In the genomic region with DNA sequence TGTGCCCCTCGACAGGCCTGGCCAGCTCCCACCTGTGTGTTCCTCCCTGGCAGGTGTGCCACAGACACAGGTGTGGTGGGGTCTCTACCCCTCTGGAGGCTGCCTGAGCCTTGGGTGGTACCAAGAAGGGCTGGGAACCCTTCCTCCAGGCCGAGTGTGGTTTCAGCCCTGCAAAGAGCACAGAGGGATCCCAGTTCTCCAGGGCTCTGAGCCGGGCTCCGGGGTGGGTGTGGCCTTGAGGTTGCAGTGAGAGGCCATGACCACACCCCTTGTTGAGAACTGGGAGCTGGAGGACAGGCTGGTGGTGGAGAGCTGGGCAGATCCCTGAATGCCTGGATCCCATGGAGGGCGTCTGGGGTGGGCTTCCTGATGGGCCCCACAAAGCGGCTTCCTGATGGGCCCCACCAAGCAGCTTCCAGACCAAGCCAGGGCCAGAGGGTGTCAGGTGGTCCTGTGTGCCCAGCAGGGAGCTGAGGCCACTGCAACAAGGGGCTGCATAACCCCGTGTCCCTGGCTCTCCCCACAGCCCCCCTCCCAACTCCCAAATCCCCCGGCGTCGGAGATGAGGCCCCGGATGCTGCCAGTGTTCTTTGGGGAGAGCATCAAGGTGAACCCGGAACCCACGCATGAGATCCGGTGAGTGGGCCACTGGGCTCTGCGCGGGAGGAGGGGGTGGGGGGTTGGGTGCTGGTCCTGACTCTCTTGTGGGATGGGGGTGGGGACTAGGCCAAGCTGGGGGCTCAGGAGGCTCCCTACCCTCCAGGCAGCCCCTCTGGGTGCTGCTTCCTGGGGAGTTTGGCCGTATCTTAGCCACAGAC, we compare ENCODE assay signal across 1 cellular context.
TF ChIP-seq lines count a peak whose summit lies in the region.

No MANE protein-coding gene starts in this region.

TF ChIP-seq in HepG2, 621 proteins besides CTCF, POLR2A, EP300 and RAD21:
- TF ChIP-seq CCAR2 (optimal IDR thresholded peaks at IDR 0.05; ENCODE audit: low read depth, low read length): no peak
- TF ChIP-seq, protein P1, sequence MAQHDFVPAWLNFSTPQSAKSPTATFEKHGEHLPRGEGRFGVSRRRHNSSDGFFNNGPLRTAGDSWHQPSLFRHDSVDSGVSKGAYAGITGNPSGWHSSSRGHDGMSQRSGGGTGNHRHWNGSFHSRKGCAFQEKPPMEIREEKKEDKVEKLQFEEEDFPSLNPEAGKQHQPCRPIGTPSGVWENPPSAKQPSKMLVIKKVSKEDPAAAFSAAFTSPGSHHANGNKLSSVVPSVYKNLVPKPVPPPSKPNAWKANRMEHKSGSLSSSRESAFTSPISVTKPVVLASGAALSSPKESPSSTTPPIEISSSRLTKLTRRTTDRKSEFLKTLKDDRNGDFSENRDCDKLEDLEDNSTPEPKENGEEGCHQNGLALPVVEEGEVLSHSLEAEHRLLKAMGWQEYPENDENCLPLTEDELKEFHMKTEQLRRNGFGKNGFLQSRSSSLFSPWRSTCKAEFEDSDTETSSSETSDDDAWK (CRISPR knock-in tag; IDR thresholded peaks at IDR 0.05): no peak
- no peak for TF ChIP-seq ZMYM4 (CRISPR knock-in tag; IDR thresholded peaks at IDR 0.05)
- no peak for TF ChIP-seq ZFP90 (CRISPR knock-in tag; IDR thresholded peaks at IDR 0.05; ENCODE audit: borderline replicate concordance)
- no peak for TF ChIP-seq ZNF160 (CRISPR knock-in tag; IDR thresholded peaks at IDR 0.05)
- TF ChIP-seq CC2D1A (CRISPR knock-in tag; IDR thresholded peaks at IDR 0.05): no peak
- TF ChIP-seq, protein P2, sequence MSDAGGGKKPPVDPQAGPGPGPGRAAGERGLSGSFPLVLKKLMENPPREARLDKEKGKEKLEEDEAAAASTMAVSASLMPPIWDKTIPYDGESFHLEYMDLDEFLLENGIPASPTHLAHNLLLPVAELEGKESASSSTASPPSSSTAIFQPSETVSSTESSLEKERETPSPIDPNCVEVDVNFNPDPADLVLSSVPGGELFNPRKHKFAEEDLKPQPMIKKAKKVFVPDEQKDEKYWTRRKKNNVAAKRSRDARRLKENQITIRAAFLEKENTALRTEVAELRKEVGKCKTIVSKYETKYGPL (CRISPR knock-in tag; IDR thresholded peaks at IDR 0.05): no peak
- TF ChIP-seq ZIK1 (CRISPR knock-in tag; IDR thresholded peaks at IDR 0.05; ENCODE audit: borderline replicate concordance, low read depth): no peak
- no peak for TF ChIP-seq ZNF879 (CRISPR knock-in tag; IDR thresholded peaks at IDR 0.05)
- TF ChIP-seq, protein P3, sequence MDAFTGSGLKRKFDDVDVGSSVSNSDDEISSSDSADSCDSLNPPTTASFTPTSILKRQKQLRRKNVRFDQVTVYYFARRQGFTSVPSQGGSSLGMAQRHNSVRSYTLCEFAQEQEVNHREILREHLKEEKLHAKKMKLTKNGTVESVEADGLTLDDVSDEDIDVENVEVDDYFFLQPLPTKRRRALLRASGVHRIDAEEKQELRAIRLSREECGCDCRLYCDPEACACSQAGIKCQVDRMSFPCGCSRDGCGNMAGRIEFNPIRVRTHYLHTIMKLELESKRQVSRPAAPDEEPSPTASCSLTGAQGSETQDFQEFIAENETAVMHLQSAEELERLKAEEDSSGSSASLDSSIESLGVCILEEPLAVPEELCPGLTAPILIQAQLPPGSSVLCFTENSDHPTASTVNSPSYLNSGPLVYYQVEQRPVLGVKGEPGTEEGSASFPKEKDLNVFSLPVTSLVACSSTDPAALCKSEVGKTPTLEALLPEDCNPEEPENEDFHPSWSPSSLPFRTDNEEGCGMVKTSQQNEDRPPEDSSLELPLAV (CRISPR knock-in tag; conservative IDR thresholded peaks at IDR 0.05; ENCODE audit: low read depth): no peak
- no peak for TF ChIP-seq ISX (CRISPR knock-in tag; conservative IDR thresholded peaks at IDR 0.05)
- TF ChIP-seq SAFB2 (CRISPR knock-in tag; IDR thresholded peaks at IDR 0.05; ENCODE audit: borderline replicate concordance, low read depth): no peak
- TF ChIP-seq ZNF570 (CRISPR knock-in tag; IDR thresholded peaks at IDR 0.05; ENCODE audit: borderline replicate concordance): no peak
- no peak for TF ChIP-seq ZBTB3 (CRISPR knock-in tag; IDR thresholded peaks at IDR 0.05; ENCODE audit: borderline replicate concordance, low read depth)
- TF ChIP-seq, protein P4, sequence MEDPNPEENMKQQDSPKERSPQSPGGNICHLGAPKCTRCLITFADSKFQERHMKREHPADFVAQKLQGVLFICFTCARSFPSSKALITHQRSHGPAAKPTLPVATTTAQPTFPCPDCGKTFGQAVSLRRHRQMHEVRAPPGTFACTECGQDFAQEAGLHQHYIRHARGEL (CRISPR knock-in tag; IDR thresholded peaks at IDR 0.05): no peak
- TF ChIP-seq ZFP41 (CRISPR knock-in tag; IDR thresholded peaks at IDR 0.05; ENCODE audit: borderline replicate concordance): no peak
- no peak for TF ChIP-seq ZNF616 (CRISPR knock-in tag; IDR thresholded peaks at IDR 0.05; ENCODE audit: low read depth)
- TF ChIP-seq, protein P5, sequence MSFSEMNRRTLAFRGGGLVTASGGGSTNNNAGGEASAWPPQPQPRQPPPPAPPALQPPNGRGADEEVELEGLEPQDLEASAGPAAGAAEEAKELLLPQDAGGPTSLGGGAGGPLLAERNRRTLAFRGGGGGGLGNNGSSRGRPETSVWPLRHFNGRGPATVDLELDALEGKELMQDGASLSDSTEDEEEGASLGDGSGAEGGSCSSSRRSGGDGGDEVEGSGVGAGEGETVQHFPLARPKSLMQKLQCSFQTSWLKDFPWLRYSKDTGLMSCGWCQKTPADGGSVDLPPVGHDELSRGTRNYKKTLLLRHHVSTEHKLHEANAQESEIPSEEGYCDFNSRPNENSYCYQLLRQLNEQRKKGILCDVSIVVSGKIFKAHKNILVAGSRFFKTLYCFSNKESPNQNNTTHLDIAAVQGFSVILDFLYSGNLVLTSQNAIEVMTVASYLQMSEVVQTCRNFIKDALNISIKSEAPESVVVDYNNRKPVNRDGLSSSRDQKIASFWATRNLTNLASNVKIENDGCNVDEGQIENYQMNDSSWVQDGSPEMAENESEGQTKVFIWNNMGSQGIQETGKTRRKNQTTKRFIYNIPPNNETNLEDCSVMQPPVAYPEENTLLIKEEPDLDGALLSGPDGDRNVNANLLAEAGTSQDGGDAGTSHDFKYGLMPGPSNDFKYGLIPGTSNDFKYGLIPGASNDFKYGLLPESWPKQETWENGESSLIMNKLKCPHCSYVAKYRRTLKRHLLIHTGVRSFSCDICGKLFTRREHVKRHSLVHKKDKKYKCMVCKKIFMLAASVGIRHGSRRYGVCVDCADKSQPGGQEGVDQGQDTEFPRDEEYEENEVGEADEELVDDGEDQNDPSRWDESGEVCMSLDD (CRISPR knock-in tag; IDR thresholded peaks at IDR 0.05; ENCODE audit: borderline replicate concordance): no peak
- TF ChIP-seq HNF4A (CRISPR knock-in tag; IDR thresholded peaks at IDR 0.05): no peak
- TF ChIP-seq PITX1 (CRISPR knock-in tag; IDR thresholded peaks at IDR 0.05): no peak
